Comparison of ENCODE assay signal across 8 cellular contexts in genomic region chr11:66312549-66313320, GRCh38. TPM values are rescaled to one million over a fixed set of nuclear protein-coding genes. Genes with fewer than 3 reads are reported as not detected.
DNase-seq lines count a peak whose midpoint lies in the region; ATAC-seq, FAIRE-seq and TF ChIP-seq lines count a peak whose summit lies in the region.

No MANE protein-coding gene starts in this region.

- H3K36me3 ChIP-seq in adrenal gland (replicated peaks in 1 of 2), result no peaks in the 10 kb centered on the region
- no peaks in the 10 kb centered on the region for H3K36me3 ChIP-seq in heart left ventricle
- H3K36me3 ChIP-seq in transverse colon, result no peaks in the 10 kb centered on the region

- TF ChIP-seq CTCF in adrenal gland (IDR thresholded peaks at IDR 0.05) (peak in 1 of 6 experiments; percentile 5), heart left ventricle (IDR thresholded peaks at IDR 0.05) (no peak), transverse colon (IDR thresholded peaks at IDR 0.05) (no peak)

- POLR2A ChIA-PET in T-cell (lab: Charles Lee), result interaction anchor here (0.6 to 1.3 kb wide), 10 partner anchors 17 to 1439 kb away, joined by 3 to 8 read pairs (median 3); partner anchors contain the start of genes BRMS1 (in 1 of the 2), FIBP (in 1 of the 2) and YIF1A (in 1 of the 2)

- H3K4me1 Mint-ChIP-seq in T-cell, result peaks cover 30 to 38% (median 34%) of the 10 kb centered on the region in 3 donors

- H3K4me1 ChIP-seq in adrenal gland (replicated peaks in 1 of 2) (peaks cover 6 to 9% of the 10 kb centered on the region in 2 donors), heart left ventricle (peaks cover 0 to 44% (median 23%) of the 10 kb centered on the region in 12 donors), transverse colon (peaks cover 9 to 36% (median 25%) of the 10 kb centered on the region in 4 donors)

- TF ChIP-seq EP300 in transverse colon (IDR thresholded peaks at IDR 0.05; ENCODE audit: low read depth), result no peak

- H3K4me3 ChIP-seq in adrenal gland (peak overlapping the region in 3 of 4 donors; percentile 36 to 57 (median 48)), heart left ventricle (peak overlapping the region; percentile 18 to 66 (median 62)), transverse colon (peak overlapping the region; percentile 18 to 63 (median 42))

- H3K27me3 ChIP-seq in adrenal gland (no peaks in the 10 kb centered on the region), heart left ventricle (no peaks in the 10 kb centered on the region), transverse colon (no peaks in the 10 kb centered on the region)

- no peak for TF ChIP-seq POLR2A in GM12891 (IDR thresholded peaks at IDR 0.05; ENCODE audit: low read depth, low read length)
- TF ChIP-seq POLR2A in adrenal gland (IDR thresholded peaks at IDR 0.05), result peak in 1 of 2 donors; percentile 48
- peak in 1 of 2 donors; percentile 80 for TF ChIP-seq POLR2A in heart left ventricle (IDR thresholded peaks at IDR 0.05)
- TF ChIP-seq POLR2A in transverse colon (IDR thresholded peaks at IDR 0.05), result peak; percentile 19

- CTCF ChIA-PET in T-cell (lab: Charles Lee), result interaction anchor here (0.6 to 3.2 kb wide), 27 partner anchors 9 to 816 kb away, joined by 3 to 34 read pairs (median 4); partner anchors contain the start of genes BRMS1 (in 1 of the 2), DPP3 (in 1 of the 2), MRPL11 (in 1 of the 2) and PELI3 (in 1 of the 2)

- ATAC-seq in HG02840 (IDR thresholded peaks at IDR 0.05; ENCODE audit: low FRiP score, unreplicated experiment) (peak; percentile 49), T-cell (replicated peaks in 1 of 4) (peak; percentile 64 to 68 (median 66)), heart left ventricle (peak; percentile 86 to 90 (median 90))

- WGBS in adrenal gland, 4 donors, result 2 to 16% (median 3%) methylated on average over 9 to 52 of the region's 52 CpGs
- WGBS in heart left ventricle, 4 donors, result 1 to 2% (median 2%) methylated on average over 43 to 52 of the region's 52 CpGs
- 5% methylated on average over 49 of the region's 52 CpGs; no CpG with 5 or more reads in 1 of the 2 donors for WGBS in transverse colon (ENCODE audit: low coverage in 1 of 2), 2 donors

- no peaks in the 10 kb centered on the region for H3K36me3 Mint-ChIP-seq in T-cell

- in situ Hi-C loops in transverse colon (cut with MboI; ENCODE audit: low pct_ligation_motif_present in 1 of 4, low pct_unique_long_range_greater_than_20kb in 1 of 4, low sequenced_read_pairs in 3 of 4), result no loop called here

- FAIRE-seq in GM12891 (lab: Jason Lieb, UNC), result no peak

- H3K9me3 Mint-ChIP-seq in T-cell, result no peaks in the 10 kb centered on the region

- H3K9me3 ChIP-seq in adrenal gland (replicated peaks in 1 of 3), result no peaks in the 10 kb centered on the region
- H3K9me3 ChIP-seq in heart left ventricle, result no peaks in the 10 kb centered on the region
- H3K9me3 ChIP-seq in transverse colon, result no peaks in the 10 kb centered on the region

- peak overlapping the region; percentile 93 to 99 for H3K27ac Mint-ChIP-seq in T-cell

- H3K27me3 Mint-ChIP-seq in T-cell, result peaks cover 0 to 2% of the 10 kb centered on the region in 2 donors

- peak overlapping the region; percentile 73 to 90 (median 85) for H3K4me3 Mint-ChIP-seq in T-cell

- peak; percentile 94 for DNase-seq in GM12891 (ENCODE audit: insufficient read length, low spot score)
- DNase-seq in NCI-H1436 (lab: John Stamatoyannopoulos, UW), result peak; percentile 94
- DNase-seq in T-cell, result peak; percentile 96 to 100 (median 100)
- DNase-seq in adrenal gland, result peak; percentile 99 to 100 (median 99)
- DNase-seq in heart left ventricle, result peak; percentile 99
- peak; percentile 91 for DNase-seq in pons (ENCODE audit: low spot score)
- DNase-seq in transverse colon, result peak; percentile 99

- peak overlapping the region; percentile 67 to 91 (median 81) for H3K27ac ChIP-seq in adrenal gland
- peak overlapping the region; percentile 53 to 94 (median 88) for H3K27ac ChIP-seq in heart left ventricle
- peak overlapping the region; percentile 91 to 95 (median 94) for H3K27ac ChIP-seq in transverse colon

- intact Hi-C loops in adrenal gland (cut with DNase I), result no loop called here
- intact Hi-C loops in heart left ventricle (cut with DNase I), result loop anchor here in 9 of 10 donors (1.0 to 5.0 kb wide), 7 partner anchors 15 to 365 kb away; partner anchors contain the start of genes B4GAT1 (in 3 of the 9), BRMS1 (in 3 of the 9) and RBM4B (in 1 of the 9)
- intact Hi-C loops in transverse colon (cut with DNase I; ENCODE audit: low total_unique reads), result no loop called here

TF ChIP-seq in GM12891, 5 proteins besides CTCF, POLR2A, EP300 and RAD21:
- TF ChIP-seq SPI1 (IDR thresholded peaks at IDR 0.05; ENCODE audit: low read depth, low read length), result no peak
- no peak for TF ChIP-seq TAF1 (IDR thresholded peaks at IDR 0.05; ENCODE audit: low read depth, low read length)

RNA-seq across cellular contexts. Expression of gene CD248, which starts 4.1 kb away (rescaled TPM):
- polyA plus RNA-seq in GM12891 (2012; ENCODE audit: low read depth, missing spikeins), result 0.04 TPM
- total RNA-seq in T-cell, result 10 to 100 TPM in 2 of 5 donors, 1 to 10 TPM in 3; 2.5 to 14.7 (median 8.7) TPM
- total RNA-seq in adrenal gland, result 10 to 100 TPM in 7 of 8 donors, 1 to 10 TPM in 1; 9.0 to 21.7 (median 15.8) TPM
- polyA plus RNA-seq in adrenal gland, result 10 to 100 TPM in 2 of 3 donors, 1 to 10 TPM in 1; 4.2 to 28.0 (median 19.2) TPM
- 10 to 100 TPM in 5 of 9 donors, 1 to 10 TPM in 4; 6.5 to 33.1 (median 11.8) TPM for total RNA-seq in heart left ventricle
- 10 to 100 TPM in 1 of 2 donors, 1 to 10 TPM in 1; 6.0 to 19.9 TPM for polyA plus RNA-seq in heart left ventricle
- 10 to 100 TPM in 1 of 4 donors, 1 to 10 TPM in 3; 2.6 to 36.2 (median 6.5) TPM for total RNA-seq in transverse colon

RNA-seq across cellular contexts. Expression of gene TMEM151A, which starts 21.0 kb away (rescaled TPM):
- polyA plus RNA-seq in GM12891 (2012; ENCODE audit: low read depth, missing spikeins), result 0.18 TPM
- under 1 TPM in 4 of 5 donors, not detected in 1; 0.19 to 0.33 (median 0.23) TPM for total RNA-seq in T-cell
- total RNA-seq in adrenal gland, result 1 to 10 TPM in 3 of 8 donors, under 1 TPM in 2, not detected in 3; 0.07 to 2.3 (median 1.3) TPM
- polyA plus RNA-seq in adrenal gland, result 1 to 10 TPM in 2 of 3 donors, under 1 TPM in 1; 0.42 to 6.8 (median 1.9) TPM
- total RNA-seq in heart left ventricle, result 1 to 10 TPM in 1 of 9 donors, under 1 TPM in 3, not detected in 5; 0.09 to 7.9 (median 0.18) TPM
- polyA plus RNA-seq in heart left ventricle, result under 1 TPM; 0.08 TPM
- under 1 TPM in 2 of 4 donors, not detected in 2; 0.55 to 0.75 TPM for total RNA-seq in transverse colon

RNA-seq across cellular contexts. Expression of gene RIN1, which starts 23.5 kb away (rescaled TPM):
- 0.14 TPM for polyA plus RNA-seq in GM12891 (2012; ENCODE audit: low read depth, missing spikeins)
- total RNA-seq in T-cell, result 10 to 100 TPM in 2 of 5 donors, 1 to 10 TPM in 3; 5.0 to 11.7 (median 8.3) TPM
- total RNA-seq in adrenal gland, result 10 to 100 TPM in 2 of 8 donors, 1 to 10 TPM in 6; 4.6 to 13.1 (median 7.1) TPM
- polyA plus RNA-seq in adrenal gland, result 10 to 100 TPM in 2 of 3 donors, 1 to 10 TPM in 1; 1.6 to 15.2 (median 10.9) TPM
- total RNA-seq in heart left ventricle, result 1 to 10 TPM in 8 of 9 donors, under 1 TPM in 1; 0.99 to 5.2 (median 1.5) TPM
- 1 to 10 TPM; 1.3 to 2.9 TPM for polyA plus RNA-seq in heart left ventricle
- total RNA-seq in transverse colon, result 10 to 100 TPM in 3 of 4 donors, 1 to 10 TPM in 1; 8.8 to 43.8 (median 14.4) TPM

RNA-seq across cellular contexts. Expression of gene YIF1A, which starts 23.8 kb away (rescaled TPM):
- 58.0 TPM for polyA plus RNA-seq in GM12891 (2012; ENCODE audit: low read depth, missing spikeins)
- total RNA-seq in T-cell, result 10 to 100 TPM; 24.5 to 63.3 (median 56.9) TPM
- 100 to 1,000 TPM in 4 of 8 donors, 10 to 100 TPM in 4; 69.7 to 154 (median 97.1) TPM for total RNA-seq in adrenal gland
- 100 to 1,000 TPM in 2 of 3 donors, 10 to 100 TPM in 1; 97.9 to 129 (median 104) TPM for polyA plus RNA-seq in adrenal gland
- 10 to 100 TPM; 41.6 to 93.0 (median 65.3) TPM for total RNA-seq in heart left ventricle
- 100 to 1,000 TPM in 1 of 2 donors, 10 to 100 TPM in 1; 49.9 to 136 TPM for polyA plus RNA-seq in heart left ventricle
- 10 to 100 TPM; 60.6 to 99.7 (median 72.3) TPM for total RNA-seq in transverse colon

RNA-seq across cellular contexts. Expression of gene BRMS1, which starts 32.2 kb away (rescaled TPM):
- polyA plus RNA-seq in GM12891 (2012; ENCODE audit: low read depth, missing spikeins), result 38.6 TPM
- 10 to 100 TPM; 42.9 to 58.8 (median 54.8) TPM for total RNA-seq in T-cell
- 10 to 100 TPM; 22.4 to 52.4 (median 40.2) TPM for total RNA-seq in adrenal gland
- polyA plus RNA-seq in adrenal gland, result 10 to 100 TPM; 41.1 to 55.3 (median 53.8) TPM
- total RNA-seq in heart left ventricle, result 10 to 100 TPM in 8 of 9 donors, 1 to 10 TPM in 1; 9.7 to 39.2 (median 16.5) TPM
- polyA plus RNA-seq in heart left ventricle, result 10 to 100 TPM; 24.7 to 77.4 TPM
- 100 to 1,000 TPM in 1 of 4 donors, 10 to 100 TPM in 3; 34.0 to 178 (median 63.1) TPM for total RNA-seq in transverse colon

Comparison
In these comparisons a context has a peak if more than half of its experiments do, and no peak if none do; other contexts are left out.
1. Peak in every context shown above with its lines: DNase-seq, ATAC-seq, H3K4me3 ChIP-seq and H3K27ac ChIP-seq.
2. intact Hi-C loops: an anchor here in heart left ventricle (1.0 to 5.0 kb wide); none called in adrenal gland and transverse colon.